ENCODE assay signal across 23 cellular contexts in the genomic region with DNA sequence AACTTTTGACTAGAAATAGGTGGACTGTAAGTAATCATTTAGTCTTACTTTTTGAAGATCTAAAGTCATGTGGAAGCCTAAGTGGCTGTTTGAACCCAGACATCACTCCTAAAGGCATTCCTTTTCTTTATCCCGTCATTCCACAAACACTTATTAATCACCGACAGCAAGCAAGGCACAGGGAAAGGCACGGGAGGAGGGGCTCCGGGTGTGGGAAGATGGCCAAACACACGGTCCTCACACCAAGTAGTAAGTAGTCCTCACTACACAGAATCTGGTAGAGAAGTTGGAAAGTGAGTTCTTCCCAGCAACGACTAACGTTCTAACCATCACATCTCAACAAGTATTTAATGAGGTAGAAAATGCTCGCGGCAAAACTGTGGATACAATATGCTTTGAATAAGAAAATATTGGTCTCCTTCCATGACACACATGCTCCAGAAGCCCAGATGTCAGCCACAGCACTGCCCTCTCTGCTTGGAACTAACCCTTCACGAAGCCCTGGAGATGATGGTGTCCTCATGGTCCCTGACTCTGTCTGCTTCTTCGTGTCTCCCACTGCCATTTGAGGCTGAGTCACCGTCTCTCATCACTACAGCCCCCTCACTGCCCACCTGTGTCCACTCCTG.
A peak's percentile ranks its signal among the peaks of the same experiment; 100 is the strongest.
DNase-seq lines count a peak whose midpoint lies in the region; ATAC-seq, FAIRE-seq and TF ChIP-seq lines count a peak whose summit lies in the region.
"Had no signal": no experiment of that assay in that cellular context is flagged by ENCODE, and none has a peak within 500 bp of the region (broad histone marks: within the 10 kb centered on the region; RNA-seq: fewer than 3 reads in every experiment).

No MANE protein-coding gene starts in this region.

- H3K27me3 ChIP-seq in Caco-2 (replicated peaks; ENCODE audit: control insufficient read depth, insufficient read depth, low read length) = no peaks in the 10 kb centered on the region
- H3K27me3 ChIP-seq in Panc1 (ENCODE audit: control insufficient read depth, insufficient read depth, low read length) = no peaks in the 10 kb centered on the region
- H3K27me3 ChIP-seq in small intestine (ENCODE audit: control insufficient read depth in 2 of 2, insufficient read depth in 2 of 2, low read length in 2 of 2) = peaks cover 0 to 2% of the 10 kb centered on the region in 2 donors
- H3K27me3 ChIP-seq: MG63, SJSA1 had no signal

- POLR2A ChIA-PET in Caco-2 (lab: Charles Lee) (no interaction called here), Panc1 (lab: Charles Lee) (no interaction called here)

- intact Hi-C loops in Caco-2 (cut with micrococcal nuclease; ENCODE audit: unreplicated experiment) (no loop called here), Panc1 (cut with micrococcal nuclease; ENCODE audit: unreplicated experiment) (no loop called here)

- H3K36me3 Mint-ChIP-seq in Caco-2 (ENCODE audit: insufficient read depth, unreplicated experiment) = no peaks in the 10 kb centered on the region
- H3K36me3 Mint-ChIP-seq: CD8-positive, alpha-beta T cell had no signal

- TF ChIP-seq CTCF in Caco-2 (IDR thresholded peaks at IDR 0.05; ENCODE audit: insufficient read depth in 1 of 2, low read depth in 1 of 2, low read length in 1 of 2, severe bottlenecking in 1 of 2, unreplicated experiment in 1 of 2) (no peak), Panc1 (IDR thresholded peaks at IDR 0.05) (no peak), fibroblast of pulmonary artery (IDR thresholded peaks at IDR 0.05; ENCODE audit: low read length, missing control alignments) (no peak), retinal pigment epithelial cell (conservative IDR thresholded peaks at IDR 0.05; ENCODE audit: low read depth, low read length) (no peak)

- H3K4me3 ChIP-seq in Caco-2 (ENCODE audit: low read depth, low read length) (no peak overlapping the region), Panc1 (ENCODE audit: low read depth in 2 of 2, low read length in 2 of 2) (no peak overlapping the region), fibroblast of pulmonary artery (replicated peaks; ENCODE audit: low read depth, low read length) (no peak overlapping the region), retinal pigment epithelial cell (ENCODE audit: low read length) (no peak overlapping the region), small intestine (ENCODE audit: low read depth in 1 of 2, low read length in 2 of 2) (no peak overlapping the region)
- H3K4me3 ChIP-seq: MG63, SJSA1 had no signal

- FAIRE-seq in small intestine (lab: Jason Lieb, UNC) = no peak

- H3K4me1 Mint-ChIP-seq in Caco-2 (ENCODE audit: low read depth, unreplicated experiment) = peaks cover 43% of the 10 kb centered on the region

- no peaks in the 10 kb centered on the region for H3K36me3 ChIP-seq in Caco-2 (ENCODE audit: control insufficient read depth, insufficient read depth, low read length)
- no peaks in the 10 kb centered on the region for H3K36me3 ChIP-seq in Panc1 (ENCODE audit: control insufficient read depth, insufficient read depth, low read length)
- no peaks in the 10 kb centered on the region for H3K36me3 ChIP-seq in small intestine (ENCODE audit: control insufficient read depth in 2 of 2, insufficient read depth in 2 of 2, low read length in 2 of 2)
- H3K36me3 ChIP-seq: MG63, SJSA1 had no signal

- 78 to 90% (median 81%) methylated on average over 12 of the region's 12 CpGs for WGBS in small intestine, 3 donors

- BruUV-seq in Caco-2 (replicated peaks; lab: Mats Ljungman, UMichigan) = no TSS peak
- BruUV-seq in Panc1 (replicated peaks; lab: Mats Ljungman, UMichigan) = no TSS peak

- in situ Hi-C loops in Panc1 (cut with HindIII; ENCODE audit: low pct_unique_long_range_greater_than_20kb, low sequenced_read_pairs) = no loop called here

- H3K9me3 Mint-ChIP-seq in Caco-2 (ENCODE audit: unreplicated experiment) = peaks cover 10% of the 10 kb centered on the region
- H3K9me3 Mint-ChIP-seq: CD8-positive, alpha-beta T cell; IgD-negative memory B cell had no signal

- no peak for DNase-seq in Caco-2
- no peak for DNase-seq in Panc1 (ENCODE audit: low read depth, low spot score)
- peak; percentile 2 for DNase-seq in fibroblast of pulmonary artery (ENCODE audit: low read depth)
- DNase-seq in retinal pigment epithelial cell (ENCODE audit: low read depth) = peak; percentile 71
- no peak for DNase-seq in SKM-1 (lab: John Stamatoyannopoulos, UW; ENCODE audit: unreplicated experiment)
- no peak for DNase-seq in NCI-H1092 (lab: John Stamatoyannopoulos, UW)
- no peak for DNase-seq in small intestine
- DNase-seq: 8988T; AML-193; C1 segment of cervical spinal cord; Calu3; CD8-positive, alpha-beta T cell; HCEC 1CT; MG63; NCI-H1048; NCI-H1436 treated with DMSO at 0.1 percent for 48 hours; NCI-H1930; NCI-H2227 treated with DMSO at 0.1 percent for 48 hours; NCI-H510A; NCI-H82 had no signal

- CTCF ChIA-PET in Caco-2 (lab: Charles Lee) (no interaction called here), Panc1 (lab: Charles Lee) (no interaction called here)

- no peaks in the 10 kb centered on the region for H3K27me3 Mint-ChIP-seq in Caco-2 (ENCODE audit: insufficient read depth, unreplicated experiment)

- H3K4me1 ChIP-seq in Caco-2 (peaks cover 35% of the 10 kb centered on the region), Panc1 (ENCODE audit: control insufficient read depth, insufficient read depth, low read length) (no peaks in the 10 kb centered on the region), small intestine (ENCODE audit: control insufficient read depth in 2 of 2, insufficient read depth in 1 of 2, low read depth in 1 of 2, low read length in 1 of 2) (no peaks in the 10 kb centered on the region)

- H3K4me3 Mint-ChIP-seq in Caco-2 (ENCODE audit: unreplicated experiment) = no peak overlapping the region
- H3K4me3 Mint-ChIP-seq: CD8-positive, alpha-beta T cell; IgD-negative memory B cell had no signal

- peak overlapping the region; percentile 64 for H3K27ac Mint-ChIP-seq in Caco-2 (ENCODE audit: unreplicated experiment)
- H3K27ac Mint-ChIP-seq: CD8-positive, alpha-beta T cell; IgD-negative memory B cell had no signal

- peak; percentile 42; the same call in 1 of the 2 replicates for ATAC-seq in Panc1
- ATAC-seq: CD8-positive, alpha-beta T cell; Right ventricle myocardium inferior had no signal

- H3K27ac ChIP-seq in Panc1 (ENCODE audit: low read length) (no peak overlapping the region), small intestine (ENCODE audit: low read depth in 1 of 2, low read length in 1 of 2) (no peak overlapping the region)
- H3K27ac ChIP-seq: SJSA1 had no signal

- H3K9me3 ChIP-seq in Caco-2 (no peaks in the 10 kb centered on the region), Panc1 (ENCODE audit: control insufficient read depth, insufficient read depth, low read depth, low read length) (no peaks in the 10 kb centered on the region), small intestine (ENCODE audit: control insufficient read depth, low read depth) (no peaks in the 10 kb centered on the region)
- H3K9me3 ChIP-seq: MG63, SJSA1 had no signal

Comparison
In these comparisons a context has a peak if more than half of its experiments do, and no peak if none do; other contexts are left out.
1. DNase-seq: peak in fibroblast of pulmonary artery (single experiment) and retinal pigment epithelial cell (single experiment); none in Caco-2 (0 of 2), Panc1 (single experiment), SKM-1 (single experiment), NCI-H1092 (single experiment) and small intestine (single experiment).